Comparison of ENCODE assay signal across 24 cellular contexts in genomic region chr14:100558226-100558625, GRCh38. TPM values are rescaled to one million over a fixed set of nuclear protein-coding genes. Genes with fewer than 3 reads are reported as not detected.
DNase-seq lines count a peak whose midpoint lies in the region; ATAC-seq, FAIRE-seq and TF ChIP-seq lines count a peak whose summit lies in the region.
"Had no signal": no experiment of that assay in that cellular context is flagged by ENCODE, and none has a peak within 500 bp of the region (broad histone marks: within the 10 kb centered on the region; RNA-seq: fewer than 3 reads in every experiment).

No MANE protein-coding gene starts in this region.

- H4K5ac ChIP-seq in mesendoderm (ENCODE audit: low read length): no peak overlapping the region

- H3K4me3 Mint-ChIP-seq in activated naive CD8-positive, alpha-beta T cell: no peak overlapping the region
- no peak overlapping the region for H3K4me3 Mint-ChIP-seq in activated naive CD8-positive, alpha-beta T cell treated with anti-CD3 and anti-CD28 coated beads for 36 hours
- H3K4me3 Mint-ChIP-seq in T-helper 17 cell (peak overlapping the region; percentile 63), type B pancreatic cell (no peak overlapping the region)
- H3K4me3 Mint-ChIP-seq: CD4-positive, alpha-beta T cell; HFFc6 had no signal

- H3K9me3 ChIP-seq in T-helper 17 cell (ENCODE audit: control insufficient read depth, low read length, poor library complexity, severe bottlenecking): no peaks in the 10 kb centered on the region
- H3K9me3 ChIP-seq: BE2C, HAP-1 had no signal

- H3K4me1 Mint-ChIP-seq in activated naive CD8-positive, alpha-beta T cell (ENCODE audit: low read depth): peaks cover 3% of the 10 kb centered on the region
- H3K4me1 Mint-ChIP-seq in activated naive CD8-positive, alpha-beta T cell treated with anti-CD3 and anti-CD28 coated beads for 36 hours: peaks cover 10% of the 10 kb centered on the region
- H3K4me1 Mint-ChIP-seq in T-helper 17 cell: peaks cover 7% of the 10 kb centered on the region
- peaks cover 7% of the 10 kb centered on the region for H3K4me1 Mint-ChIP-seq in type B pancreatic cell (ENCODE audit: unreplicated experiment)

- H3K18ac ChIP-seq in mesendoderm (ENCODE audit: low read length): no peak overlapping the region

- H3K79me1 ChIP-seq in mesendoderm (ENCODE audit: low read length): no peaks in the 10 kb centered on the region

- no peak for DNase-seq in activated naive CD8-positive, alpha-beta T cell treated with anti-CD3 and anti-CD28 coated beads for 36 hours
- DNase-seq in T-helper 17 cell (no peak), mesendoderm (no peak), type B pancreatic cell (ENCODE audit: extremely low spot score, unreplicated experiment) (no peak), H7 (no peak), HTR-8/SVneo (ENCODE audit: insufficient read length, low spot score) (no peak), NCI-H524 treated with DMSO at 0.1 percent for 48 hours (lab: John Stamatoyannopoulos, UW) (no peak)
- DNase-seq: 8988T; ACHN; CD4-positive, alpha-beta T cell; COR-L47; HFFc6; NCI-H1048; NCI-H1417; NCI-H2029 treated with DMSO at 0.1 percent for 48 hours; SIG-M5 had no signal

- FAIRE-seq in HTR-8/SVneo (lab: Jason Lieb, UNC): no peak
- FAIRE-seq: GM18507, RCC 7860 had no signal

- no peak overlapping the region for H2AK5ac ChIP-seq in mesendoderm (ENCODE audit: low read length)

- ATAC-seq in T-helper 17 cell: no peak

- H2BK5ac ChIP-seq in mesendoderm (ENCODE audit: low read length): no peak overlapping the region

- no peak overlapping the region for H2BK120ac ChIP-seq in mesendoderm (ENCODE audit: low read depth, low read length)

- TF ChIP-seq CTCF in type B pancreatic cell (conservative IDR thresholded peaks at IDR 0.05): no peak

- H3K9me3 Mint-ChIP-seq in activated naive CD8-positive, alpha-beta T cell (ENCODE audit: low read depth): no peaks in the 10 kb centered on the region
- H3K9me3 Mint-ChIP-seq in activated naive CD8-positive, alpha-beta T cell treated with anti-CD3 and anti-CD28 coated beads for 36 hours: no peaks in the 10 kb centered on the region
- H3K9me3 Mint-ChIP-seq in type B pancreatic cell: no peaks in the 10 kb centered on the region
- H3K9me3 Mint-ChIP-seq: CD4-positive, alpha-beta T cell; HFFc6 had no signal

- no peaks in the 10 kb centered on the region for H3K27me3 Mint-ChIP-seq in activated naive CD8-positive, alpha-beta T cell
- H3K27me3 Mint-ChIP-seq in activated naive CD8-positive, alpha-beta T cell treated with anti-CD3 and anti-CD28 coated beads for 36 hours: no peaks in the 10 kb centered on the region
- H3K27me3 Mint-ChIP-seq in T-helper 17 cell (peaks cover 27% of the 10 kb centered on the region), type B pancreatic cell (peaks cover 21% of the 10 kb centered on the region)

- H3K4me1 ChIP-seq in mesendoderm (ENCODE audit: control insufficient read depth, low read depth, low read length): peaks cover 4% of the 10 kb centered on the region
- H3K4me1 ChIP-seq: HAP-1 had no signal

- no peak overlapping the region for H3K56ac ChIP-seq in mesendoderm (ENCODE audit: low read length)

- H3K27ac ChIP-seq in mesendoderm (ENCODE audit: low read depth, low read length): no peak overlapping the region
- H3K27ac ChIP-seq: GM23248, HL-60, SK-N-MC had no signal

- H3K4me3 ChIP-seq in mesendoderm (ENCODE audit: low read length): no peak overlapping the region
- no peak overlapping the region for H3K4me3 ChIP-seq in H7 (ENCODE audit: insufficient read depth, low read depth, low read length)
- H3K4me3 ChIP-seq: GM23248, HAP-1, SK-N-MC had no signal

- H3K9ac ChIP-seq in mesendoderm (ENCODE audit: low read length): no peak overlapping the region
- H3K9ac ChIP-seq: GM23248 had no signal

- H3K79me2 ChIP-seq in mesendoderm (ENCODE audit: control insufficient read depth, insufficient read depth, low read length): no peaks in the 10 kb centered on the region

- peak overlapping the region; percentile 66 for H3K23ac ChIP-seq in mesendoderm (ENCODE audit: low read length)

- peak overlapping the region; percentile 41 for H3K27ac Mint-ChIP-seq in activated naive CD8-positive, alpha-beta T cell
- no peak overlapping the region for H3K27ac Mint-ChIP-seq in activated naive CD8-positive, alpha-beta T cell treated with anti-CD3 and anti-CD28 coated beads for 36 hours
- H3K27ac Mint-ChIP-seq in T-helper 17 cell (peak overlapping the region; percentile 47), type B pancreatic cell (peak overlapping the region; percentile 28)
- H3K27ac Mint-ChIP-seq: CD4-positive, alpha-beta T cell; HFFc6 had no signal

- H3K36me3 Mint-ChIP-seq in activated naive CD8-positive, alpha-beta T cell: no peaks in the 10 kb centered on the region
- H3K36me3 Mint-ChIP-seq in activated naive CD8-positive, alpha-beta T cell treated with anti-CD3 and anti-CD28 coated beads for 36 hours: no peaks in the 10 kb centered on the region
- H3K36me3 Mint-ChIP-seq in T-helper 17 cell (ENCODE audit: low read depth): peaks cover 3% of the 10 kb centered on the region
- H3K36me3 Mint-ChIP-seq in type B pancreatic cell: no peaks in the 10 kb centered on the region

- no peak overlapping the region for H4K8ac ChIP-seq in mesendoderm (ENCODE audit: low read depth, low read length)

- H3K4ac ChIP-seq in mesendoderm (ENCODE audit: low read depth, low read length): no peak overlapping the region

- no CpG with 5 or more reads among the region's 11 CpGs for WGBS in mesendoderm (ENCODE audit: extremely low coverage, insufficient coverage, low lambda C conversion rate)

- no peaks in the 10 kb centered on the region for H3K27me3 ChIP-seq in mesendoderm (ENCODE audit: insufficient read depth, low read length, poor library complexity)
- H3K27me3 ChIP-seq in H7 (ENCODE audit: control insufficient read depth, insufficient read depth, low read length): no peaks in the 10 kb centered on the region
- H3K27me3 ChIP-seq: BE2C had no signal

- H2BK15ac ChIP-seq in mesendoderm (replicated peaks; ENCODE audit: low read depth): no peak overlapping the region

- H3K4me2 ChIP-seq in mesendoderm (ENCODE audit: low read length): no peak overlapping the region

- H3K36me3 ChIP-seq in mesendoderm (ENCODE audit: control insufficient read depth, insufficient read depth, low read length) (no peaks in the 10 kb centered on the region), H7 (replicated peaks; ENCODE audit: control insufficient read depth, insufficient read depth, low read length) (no peaks in the 10 kb centered on the region)
- H3K36me3 ChIP-seq: HAP-1 had no signal

RNA-seq across cellular contexts. Expression of gene BEGAIN, which starts 29.0 kb away (rescaled TPM):
- total RNA-seq in activated naive CD8-positive, alpha-beta T cell treated with anti-CD3 and anti-CD28 coated beads for 36 hours: 1 to 10 TPM; 5.9 to 6.6 TPM
- total RNA-seq in T-helper 17 cell (1 to 10 TPM in 1 of 2 donors, under 1 TPM in 1; 0.50 to 4.5 TPM), type B pancreatic cell (ENCODE audit: low replicate concordance) (1.9 and 3.0 TPM in 2 replicates)
- polyA plus RNA-seq in mesendoderm (2013, experiment 1 of 2): 0.69 TPM
- polyA plus RNA-seq in mesendoderm (2013, experiment 2 of 2): 0.81 TPM
- 1.3 and 3.3 TPM in 2 replicates for total RNA-seq in H7 (2014; rRNA removed; shearing (Covaris generic))
